Comparison of ENCODE assay signal across 23 cellular contexts in genomic region chr1:11462224-11462923, GRCh38. TPM values are rescaled to one million over a fixed set of nuclear protein-coding genes. Genes with fewer than 3 reads are reported as not detected.
DNase-seq lines count a peak whose midpoint lies in the region; ATAC-seq, FAIRE-seq and TF ChIP-seq lines count a peak whose summit lies in the region.
"Had no signal": no experiment of that assay in that cellular context is flagged by ENCODE, and none has a peak within 500 bp of the region (broad histone marks: within the 10 kb centered on the region; RNA-seq: fewer than 3 reads in every experiment).

No MANE protein-coding gene starts in this region.

- H3K9me3 ChIP-seq in HepG2 (ENCODE audit: low read length) (no peaks in the 10 kb centered on the region), right lobe of liver (no peaks in the 10 kb centered on the region), K562 (replicated peaks; ENCODE audit: control insufficient read depth, insufficient read depth, low read depth, low read length) (no peaks in the 10 kb centered on the region)
- H3K9me3 ChIP-seq: SJSA1 had no signal

- H3K79me2 ChIP-seq in HepG2 (ENCODE audit: insufficient read depth, low read length) (no peaks in the 10 kb centered on the region), K562 (ENCODE audit: control insufficient read depth, insufficient read depth, low read length) (no peaks in the 10 kb centered on the region)

- no peaks in the 10 kb centered on the region for H3K36me3 ChIP-seq in HepG2 (replicated peaks in 1 of 2; ENCODE audit: control insufficient read depth in 1 of 2, insufficient read depth in 2 of 2, low read length in 2 of 2)
- no peaks in the 10 kb centered on the region for H3K36me3 ChIP-seq in right lobe of liver
- no peaks in the 10 kb centered on the region for H3K36me3 ChIP-seq in K562 (ENCODE audit: control insufficient read depth, insufficient read depth, low read length)
- H3K36me3 ChIP-seq: SJSA1 had no signal

- in situ Hi-C loops in HepG2 (cut with HindIII; ENCODE audit: extremely low pct_ligation_motif_present, low pct_unique_long_range_greater_than_20kb): no loop called here
- in situ Hi-C loops in K562 (cut with MboI): no loop called here

- H3K27me3 Mint-ChIP-seq in neural crest cell (ENCODE audit: low read depth): peaks cover 29% of the 10 kb centered on the region

- no peaks in the 10 kb centered on the region for H3K9me1 ChIP-seq in K562 (ENCODE audit: control insufficient read depth, insufficient read depth, low read length)

- H2AFZ ChIP-seq in HepG2 (ENCODE audit: low read length) (no peak overlapping the region), K562 (ENCODE audit: low read depth, low read length) (no peak overlapping the region)

- BruUV-seq in HepG2 (replicated peaks; lab: Mats Ljungman, UMichigan): no TSS peak
- BruUV-seq in K562 (replicated peaks; lab: Mats Ljungman, UMichigan): no TSS peak

- POLR2A ChIA-PET in HepG2 (lab: Yijun Ruan, JAX) (no interaction called here), K562 (lab: Yijun Ruan, JAX) (no interaction called here)

- no peak for TF ChIP-seq CTCF in HepG2 (CRISPR knock-in tag; IDR thresholded peaks at IDR 0.05)
- no peak for TF ChIP-seq CTCF in right lobe of liver (IDR thresholded peaks at IDR 0.05)
- no peak for TF ChIP-seq CTCF in K562 (IDR thresholded peaks at IDR 0.05 in 2 of 3, conservative IDR thresholded peaks at IDR 0.05 in 1 of 3; ENCODE audit: insufficient read depth in 2 of 3, low read depth in 1 of 3, low read length in 3 of 3)
- TF ChIP-seq CTCF in neural crest cell (conservative IDR thresholded peaks at IDR 0.05): no peak

- no peak overlapping the region for H3K4me3 ChIP-seq in HepG2 (replicated peaks in 1 of 3; ENCODE audit: insufficient read depth in 1 of 3, low read depth in 2 of 3, low read length in 3 of 3)
- no peak overlapping the region for H3K4me3 ChIP-seq in right lobe of liver
- no peak overlapping the region for H3K4me3 ChIP-seq in K562
- H3K4me3 ChIP-seq: SJSA1 had no signal

- H3K4me3 Mint-ChIP-seq in neural crest cell: no peak overlapping the region
- H3K4me3 Mint-ChIP-seq: B cell, CD14-positive monocyte had no signal

- peak; percentile 74 for ATAC-seq in HepG2
- ATAC-seq in right lobe of liver: no peak
- ATAC-seq in K562: peak; percentile 48; the same call in 2 of the 3 replicates
- ATAC-seq in HG02885 (IDR thresholded peaks at IDR 0.05; ENCODE audit: poor library complexity, unreplicated experiment): no peak
- ATAC-seq in GM18907 (IDR thresholded peaks at IDR 0.05; ENCODE audit: unreplicated experiment): no peak
- ATAC-seq in GM19351 (IDR thresholded peaks at IDR 0.05; ENCODE audit: unreplicated experiment): no peak

- intact Hi-C loops in HepG2 (cut with micrococcal nuclease; ENCODE audit: unreplicated experiment): no loop called here
- intact Hi-C loops in right lobe of liver (cut with DNase I): no loop called here
- intact Hi-C loops in K562 (cut with micrococcal nuclease): no loop called here

- H3K27ac Mint-ChIP-seq in neural crest cell (ENCODE audit: unreplicated experiment): peak overlapping the region; percentile 22
- H3K27ac Mint-ChIP-seq: B cell, CD14-positive monocyte had no signal

- CTCF ChIA-PET in HepG2 (lab: Yijun Ruan, JAX; ENCODE audit: low intra/inter-chr PET ratio, low total read pairs): no interaction called here
- CTCF ChIA-PET in K562 (lab: Yijun Ruan, JAX; ENCODE audit: low intra/inter-chr PET ratio): no interaction called here

- FAIRE-seq in HepG2 (lab: Jason Lieb, UNC): no peak
- FAIRE-seq in K562 (lab: Jason Lieb, UNC): no peak
- FAIRE-seq: A204.1, GM19239, RCC 7860 had no signal

- H3K9ac ChIP-seq in HepG2 (ENCODE audit: insufficient read depth, low read depth, low read length) (no peak overlapping the region), K562 (ENCODE audit: insufficient read depth in 1 of 2, low read depth in 2 of 2, low read length in 2 of 2) (no peak overlapping the region)

- H4K20me1 ChIP-seq in HepG2 (ENCODE audit: insufficient read depth, low read length) (0 out of 2 replicates have a peak, but pooled peaks cover 2% of the 10 kb centered on the region), K562 (replicated peaks; ENCODE audit: control insufficient read depth, insufficient read depth, low read length) (peaks cover 15% of the 10 kb centered on the region; the same call in 1 of the 2 replicates)

- H3K27ac ChIP-seq in HepG2 (ENCODE audit: extremely low read length, insufficient read depth, low read length): no peak overlapping the region
- H3K27ac ChIP-seq in right lobe of liver: no peak overlapping the region
- H3K27ac ChIP-seq in K562 (ENCODE audit: extremely low read depth, low read depth, low read length): no peak overlapping the region
- H3K27ac ChIP-seq: SJSA1 had no signal

- DNase-seq in HepG2 (ENCODE audit: low spot score) (no peak), right lobe of liver (no peak), K562 (ENCODE audit: extremely low read depth in 1 of 4, low spot score in 3 of 4) (no peak), neural crest cell (ENCODE audit: low read depth, low spot score) (no peak)
- DNase-seq: DMS53, GDM1, KBM-7, MM.1S, NCI-H1436, NCI-H2029, NCI-H226, NCI-H510A treated with DMSO at 0.1 percent for 48 hours, NCI-H774, T-helper 1 cell had no signal

- TF ChIP-seq POLR2A in HepG2 (IDR thresholded peaks at IDR 0.05; ENCODE audit: insufficient read depth in 1 of 2, low read depth in 2 of 2, low read length in 2 of 2): no peak
- TF ChIP-seq POLR2A in right lobe of liver (IDR thresholded peaks at IDR 0.05): no peak
- no peak for TF ChIP-seq POLR2A in K562 (conservative IDR thresholded peaks at IDR 0.05)

- TF ChIP-seq EP300 in HepG2 (IDR thresholded peaks at IDR 0.05; ENCODE audit: low read depth in 2 of 2, low read length in 2 of 2) (no peak), HepG2 (CRISPR knock-in tag; IDR thresholded peaks at IDR 0.05; ENCODE audit: borderline replicate concordance) (no peak), K562 (IDR thresholded peaks at IDR 0.05; ENCODE audit: low read length) (no peak)

- H3K4me1 Mint-ChIP-seq in neural crest cell: peaks cover 9% of the 10 kb centered on the region
- H3K4me1 Mint-ChIP-seq: B cell, CD14-positive monocyte had no signal

- TF ChIP-seq RAD21 in HepG2 (CRISPR knock-in tag; IDR thresholded peaks at IDR 0.05) (no peak), K562 (CRISPR knock-in tag; conservative IDR thresholded peaks at IDR 0.05 in 1 of 2, IDR thresholded peaks at IDR 0.05 in 1 of 2) (no peak)

- no peaks in the 10 kb centered on the region for H3K9me3 Mint-ChIP-seq in neural crest cell

- H3K27me3 ChIP-seq in HepG2 (ENCODE audit: control insufficient read depth in 1 of 2, insufficient read depth in 2 of 2, low read length in 2 of 2) (peaks cover 9 to 57% of the 10 kb centered on the region in 2 experiments; a peak in 4 of 5 replicates), right lobe of liver (no peaks in the 10 kb centered on the region), K562 (ENCODE audit: control insufficient read depth in 2 of 2, insufficient read depth in 2 of 2, low read length in 2 of 2) (peaks cover 24 to 64% of the 10 kb centered on the region in 2 experiments; a peak in 4 of 5 replicates)

- 2% methylated on average over 11 of the region's 19 CpGs for WGBS in HepG2 (ENCODE audit: low lambda C conversion rate)
- WGBS in right lobe of liver (ENCODE audit: insufficient coverage, low coverage, low lambda C conversion rate, missing lambda C conversion rate): 57% methylated on average over 10 of the region's 19 CpGs
- 0% methylated on average over 19 of the region's 19 CpGs for WGBS in K562 (ENCODE audit: insufficient coverage, low coverage, missing lambda C conversion rate)

- no peaks in the 10 kb centered on the region for H3K4me1 ChIP-seq in HepG2 (ENCODE audit: insufficient read depth, low read length)
- no peaks in the 10 kb centered on the region for H3K4me1 ChIP-seq in right lobe of liver
- H3K4me1 ChIP-seq in K562 (replicated peaks in 1 of 2; ENCODE audit: control insufficient read depth in 2 of 2, insufficient read depth in 2 of 2, low read length in 2 of 2): no peaks in the 10 kb centered on the region
- H3K4me1 ChIP-seq: SJSA1 had no signal

- H3K4me2 ChIP-seq in HepG2 (ENCODE audit: low read depth, low read length) (no peak overlapping the region), K562 (ENCODE audit: insufficient read depth, low read length) (no peak overlapping the region)

- H3K36me3 Mint-ChIP-seq in neural crest cell (ENCODE audit: low read depth): no peaks in the 10 kb centered on the region
- H3K36me3 Mint-ChIP-seq: CD14-positive monocyte had no signal

RNA-seq across cellular contexts. Expression of gene DISP3, which starts 16.6 kb away (rescaled TPM):
- total RNA-seq in HepG2 (2016; rRNA removed; fragmentation: Illumina TruSeq; extraction: Trizol): 0.13 and 0.17 TPM in 2 replicates
- total RNA-seq in HepG2 (2016; cell fraction: cytosol; rRNA removed; fragmentation: Illumina TruSeq; extraction: Trizol; ENCODE audit: low read depth): not detected in 2 replicates
- 0.13 TPM in 1 of 2 replicates, not detected in the other for total RNA-seq in HepG2 (2016; cell fraction: insoluble cytoplasmic fraction; rRNA removed; fragmentation: Illumina TruSeq; extraction: Trizol)
- not detected in 2 replicates for total RNA-seq in HepG2 (2016; cell fraction: membrane; rRNA removed; fragmentation: Illumina TruSeq; extraction: Trizol)
- total RNA-seq in HepG2 (2016; cell fraction: nucleus; rRNA removed; fragmentation: Illumina TruSeq; extraction: Trizol): 0.22 TPM in 1 of 2 replicates, not detected in the other
- polyA plus RNA-seq in HepG2 (2011; rRNA removed): 0.08 and 0.09 TPM in 2 replicates
- 0.03 TPM in 1 of 2 replicates, not detected in the other for polyA plus RNA-seq in HepG2 (2011; cell fraction: cytosol; rRNA removed)
- 0.12 and 0.29 TPM in 2 replicates for polyA plus RNA-seq in HepG2 (2011; cell fraction: nucleus; rRNA removed)
- 0.07 TPM in 1 of 2 replicates, not detected in the other for polyA plus RNA-seq in HepG2 (2012)
- not detected in 2 replicates for polyA plus RNA-seq in HepG2 (2016; cell fraction: cytosol; fragmentation: Illumina TruSeq; extraction: Trizol; ENCODE audit: low read depth)
- polyA plus RNA-seq in HepG2 (2016; cell fraction: insoluble cytoplasmic fraction; fragmentation: Illumina TruSeq; extraction: Trizol; ENCODE audit: low read depth): not detected in 2 replicates
- not detected in 2 replicates for polyA plus RNA-seq in HepG2 (2016; cell fraction: membrane; fragmentation: Illumina TruSeq; extraction: Trizol; ENCODE audit: low read depth)
- polyA plus RNA-seq in HepG2 (2016; cell fraction: nucleus; fragmentation: Illumina TruSeq; extraction: Trizol; ENCODE audit: insufficient read depth, low read depth): 0.31 TPM in 1 of 2 replicates, not detected in the other
- polyA minus RNA-seq in HepG2 (2011; rRNA and poly(A)+ RNA removed; ENCODE audit: low replicate concordance): not detected in 2 replicates
- polyA minus RNA-seq in HepG2 (2011; cell fraction: cytosol; rRNA and poly(A)+ RNA removed): not detected in 2 replicates
- polyA minus RNA-seq in HepG2 (2011; cell fraction: nucleus; rRNA and poly(A)+ RNA removed): 0.12 and 0.13 TPM in 2 replicates
- total RNA-seq in right lobe of liver: under 1 TPM in 1 of 6 experiments, not detected in 5; 0.06 TPM
- total RNA-seq in K562 (2011; cell fraction: chromatin; rRNA removed; ENCODE audit: low replicate concordance): not detected in 2 replicates
- total RNA-seq in K562 (2011; cell fraction: nucleolus; rRNA removed): 0.13 and 0.17 TPM in 2 replicates
- total RNA-seq in K562 (2011; cell fraction: nucleoplasm; rRNA removed): 0.22 TPM in 1 of 2 replicates, not detected in the other
- total RNA-seq in K562 (2014; rRNA removed): 0.04 and 0.14 TPM in 2 replicates
- total RNA-seq in K562 (2014; rRNA removed; fragmentation: Illumina TruSeq; extraction: Trizol): not detected in 2 replicates
- not detected in 2 replicates for total RNA-seq in K562 (2015; rRNA removed; fragmentation: Illumina TruSeq; extraction: Trizol)
- total RNA-seq in K562 (2021): 0.16 TPM in 1 of 2 replicates, not detected in the other
- polyA plus RNA-seq in K562 (2011; rRNA removed): 0.12 TPM in 1 of 2 replicates, not detected in the other
- polyA plus RNA-seq in K562 (2011; cell fraction: cytosol; rRNA removed): 0.04 TPM in 1 of 2 replicates, not detected in the other
- 0.06 and 0.13 TPM in 2 replicates for polyA plus RNA-seq in K562 (2011; cell fraction: nucleus; rRNA removed)
- 0.07 TPM in 1 of 2 replicates, not detected in the other for polyA plus RNA-seq in K562 (2012)
- polyA plus RNA-seq in K562 (2014; fragmentation: Illumina TruSeq; extraction: Trizol): 0.19 TPM in 1 of 2 replicates, not detected in the other
- polyA plus RNA-seq in K562 (2014; fragmentation: Nextera tagmentation; extraction: Ambion mirVana): not detected
- polyA plus RNA-seq in K562 (2014; rRNA removed): 0.03 TPM in 1 of 2 replicates, not detected in the other
- not detected in 2 replicates for polyA minus RNA-seq in K562 (2011; rRNA and poly(A)+ RNA removed)
- polyA minus RNA-seq in K562 (2011; cell fraction: cytosol; rRNA and poly(A)+ RNA removed): not detected in 2 replicates
- not detected in 2 replicates for polyA minus RNA-seq in K562 (2011; cell fraction: nucleus; rRNA and poly(A)+ RNA removed)
- total RNA-seq in neural crest cell: 6.8 and 9.1 TPM in 2 replicates
- total RNA-seq: SJSA1 had no signal
- polyA plus RNA-seq: CD14-positive monocyte had no signal

Comparison
In these comparisons a context has a peak if more than half of its experiments do, and no peak if none do; other contexts are left out.
1. ATAC-seq: peak in HepG2 (single experiment) and K562 (single experiment); none in right lobe of liver (0 of 4), HG02885 (single experiment), GM18907 (single experiment) and GM19351 (single experiment).
2. Of the 241 proteins assayed by ChIP-seq in both HepG2 and K562: peak only in HepG2: BHLHE40; only in K562: none; in both: ZKSCAN1; in neither: 239.